Comparison of ENCODE assay signal across 23 cellular contexts in genomic region chr11:19602406-19602805, GRCh38.
"Had no signal": no experiment of that assay in that cellular context is flagged by ENCODE, and none has a peak within 500 bp of the region (broad histone marks: within the 10 kb centered on the region; RNA-seq: fewer than 3 reads in every experiment).

No MANE protein-coding gene starts in this region.

- ATAC-seq: esophagus mucosa; gastroesophageal sphincter; left colon; left ventricle myocardium superior; naive thymus-derived CD4-positive, alpha-beta T cell; sciatic nerve; stimulated activated naive CD8-positive, alpha-beta T cell treated with anti-CD3 and anti-CD28 coated beads, Interleukin-15, Interleukin-2, amounts not matched to agents 100 U/mL and 50 U/mL, for 24 hours; upper lobe of right lung had no signal

- H3K27me3 ChIP-seq: gastroesophageal sphincter, neutrophil, suprapubic skin, tibial nerve, upper lobe of right lung had no signal

- H3K4me3 ChIP-seq: gastroesophageal sphincter, lung, suprapubic skin, tibial nerve, upper lobe of right lung had no signal

- H3K36me3 Mint-ChIP-seq: immature natural killer cell; stimulated activated effector memory CD8-positive, alpha-beta T cell treated with anti-CD3 and anti-CD28 coated beads, Interleukin-12 subunit alpha, Interleukin-12 subunit beta, amount 100 ng/mL, for 72 hours had no signal

- H3K9me3 ChIP-seq: gastroesophageal sphincter, neutrophil, suprapubic skin, tibial nerve, upper lobe of right lung had no signal

- H3K27ac ChIP-seq: gastroesophageal sphincter, neutrophil, suprapubic skin, tibial nerve, upper lobe of right lung had no signal

- H3K36me3 ChIP-seq: gastroesophageal sphincter, neutrophil, suprapubic skin, tibial nerve, upper lobe of right lung had no signal

- DNase-seq: effector memory CD4-positive, alpha-beta T cell; foreskin fibroblast; immature natural killer cell; kidney; left colon; left ventricle myocardium superior; mesendoderm; naive thymus-derived CD4-positive, alpha-beta T cell; posterior cingulate gyrus; small intestine; stimulated activated CD4-positive, alpha-beta T cell treated with anti-CD3 and anti-CD28 coated beads, Interleukin-12 subunit alpha, Interleukin-12 subunit beta, amount 100 ng/mL, for 4 hours; stimulated activated CD4-positive, alpha-beta T cell treated with anti-CD3 and anti-CD28 coated beads, Interleukin-4, amount 100 ng/mL, for 1 hour; stimulated activated CD8-positive, alpha-beta memory T cell treated with anti-CD3 and anti-CD28 coated beads, Interleukin-4, amount 100 ng/mL, for 48 hours; stimulated activated naive CD8-positive, alpha-beta T cell treated with anti-CD3 and anti-CD28 coated beads, Interleukin-15, Interleukin-2, amounts not matched to agents 100 U/mL and 50 U/mL, for 24 hours; upper lobe of right lung had no signal

- H3K4me3 Mint-ChIP-seq: immature natural killer cell; naive thymus-derived CD4-positive, alpha-beta T cell; stimulated activated effector memory CD8-positive, alpha-beta T cell treated with anti-CD3 and anti-CD28 coated beads, Interleukin-12 subunit alpha, Interleukin-12 subunit beta, amount 100 ng/mL, for 72 hours had no signal

- H3K9me3 Mint-ChIP-seq: stimulated activated effector memory CD8-positive, alpha-beta T cell treated with anti-CD3 and anti-CD28 coated beads, Interleukin-12 subunit alpha, Interleukin-12 subunit beta, amount 100 ng/mL, for 72 hours had no signal

- H3K4me1 Mint-ChIP-seq: immature natural killer cell; stimulated activated effector memory CD8-positive, alpha-beta T cell treated with anti-CD3 and anti-CD28 coated beads, Interleukin-12 subunit alpha, Interleukin-12 subunit beta, amount 100 ng/mL, for 72 hours had no signal

- H3K4me1 ChIP-seq: upper lobe of right lung had no signal
